Comparison of ENCODE assay signal across 8 cellular contexts in the genomic region with DNA sequence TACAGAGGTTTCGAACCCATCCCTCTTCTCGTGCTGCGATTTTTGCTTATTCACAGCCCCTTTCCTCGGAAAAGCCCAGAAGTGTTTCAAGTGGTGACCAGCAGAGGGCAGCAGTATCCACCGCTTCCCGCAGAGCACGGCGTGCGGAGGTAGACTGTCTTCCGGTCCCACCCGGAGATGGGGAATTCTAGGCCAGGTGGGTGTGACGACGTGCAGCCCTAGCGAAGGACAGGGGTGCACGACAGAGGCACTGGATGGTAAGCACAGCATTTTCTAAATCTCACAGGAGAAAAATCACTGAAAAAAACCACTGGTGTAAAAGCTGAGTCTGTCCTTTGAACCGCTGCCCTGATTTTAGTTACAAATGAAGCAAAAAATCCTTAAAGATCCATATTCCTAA. TPM values are rescaled to one million over a fixed set of nuclear protein-coding genes. Genes with fewer than 3 reads are reported as not detected.
DNase-seq lines count a peak whose midpoint lies in the region; ATAC-seq and TF ChIP-seq lines count a peak whose summit lies in the region.

No MANE protein-coding gene starts in this region.

- TF ChIP-seq CTCF in A673 (conservative IDR thresholded peaks at IDR 0.05; ENCODE audit: low read depth, low read length): peak; percentile 65

- peaks cover 5% of the 10 kb centered on the region for H3K27me3 ChIP-seq in A673 (replicated peaks; ENCODE audit: insufficient read depth, low read depth, low read length, poor library complexity)

- H3K9me3 ChIP-seq in A673 (ENCODE audit: low read depth, low read length, poor library complexity, severe bottlenecking): no peaks in the 10 kb centered on the region

- no peaks in the 10 kb centered on the region for H3K4me1 ChIP-seq in A673 (ENCODE audit: insufficient read depth, low read length, poor library complexity, severe bottlenecking)

- no peak overlapping the region for H3K27ac ChIP-seq in A673 (ENCODE audit: low read depth, low read length, poor library complexity, severe bottlenecking)

- no peaks in the 10 kb centered on the region for H3K36me3 ChIP-seq in A673 (ENCODE audit: insufficient read depth, low read length, poor library complexity, severe bottlenecking)

- intact Hi-C loops in A673 (cut with micrococcal nuclease; ENCODE audit: unreplicated experiment): loop anchor here (2.0 to 5.0 kb wide), 3 partner anchors 137 to 454 kb away; no protein-coding TSS in a partner anchor

- H3K4me3 ChIP-seq in A673 (ENCODE audit: low read depth, low read length, poor library complexity, severe bottlenecking): no peak overlapping the region

- no TSS peak for BruUV-seq in A673 (replicated peaks; lab: Mats Ljungman, UMichigan)

- ATAC-seq in GM18861 (IDR thresholded peaks at IDR 0.05; ENCODE audit: unreplicated experiment) (peak; percentile 94), HG03097 (IDR thresholded peaks at IDR 0.05; ENCODE audit: low FRiP score, unreplicated experiment) (peak; percentile 95), left lobe of liver (peak; percentile 99)

- CTCF ChIA-PET in A673 (lab: Charles Lee): no interaction called here

- POLR2A ChIA-PET in A673 (lab: Charles Lee; ENCODE audit: low non-redundant PET): no interaction called here

- DNase-seq in A673 (ENCODE audit: low spot score): peak; percentile 66
- DNase-seq in NCI-H2171 (lab: John Stamatoyannopoulos, UW): peak; percentile 62
- DNase-seq in activated CD4-positive, CD25-positive, alpha-beta regulatory T cell treated with anti-CD3 and anti-CD28 coated beads, Interleukin-2, amount 50 U/mL, for 72 hours: peak; percentile 78
- DNase-seq in cerebellum (ENCODE audit: low spot score): peak; percentile 68
- peak; percentile 74 for DNase-seq in left lobe of liver (ENCODE audit: low spot score)
- DNase-seq in stimulated activated CD4-positive, alpha-beta T cell treated with anti-CD3 and anti-CD28 coated beads, Interleukin-2, amount 100 ng/mL, for 48 hours: peak; percentile 73 to 74

RNA-seq across cellular contexts. Expression of a gene that starts 7.4 kb away (rescaled TPM):
- total RNA-seq in A673 (2021) (65.3 and 66.5 TPM in 2 replicates), cerebellum (66.7 TPM), left lobe of liver (31.8 TPM)
